Comparison of ENCODE assay signal across 8 cellular contexts in genomic region chr10:110076559-110077318, GRCh38.
DNase-seq lines count a peak whose midpoint lies in the region; ATAC-seq and TF ChIP-seq lines count a peak whose summit lies in the region.

No MANE protein-coding gene starts in this region.

- no peaks in the 10 kb centered on the region for H3K27me3 Mint-ChIP-seq in activated CD8-positive, alpha-beta T cell treated with anti-CD3 and anti-CD28 coated beads for 36 hours

- CTCF ChIA-PET in activated CD8-positive, alpha-beta T cell treated with anti-CD3 and anti-CD28 coated beads for 36 hours (lab: Charles Lee) = interaction anchor here (0.7 to 2.8 kb wide), 9 partner anchors 9 to 192 kb away, joined by 3 to 20 read pairs (median 4); no protein-coding TSS in a partner anchor

- H3K9me3 Mint-ChIP-seq in activated CD8-positive, alpha-beta T cell treated with anti-CD3 and anti-CD28 coated beads for 36 hours = no peaks in the 10 kb centered on the region

- POLR2A ChIA-PET in activated CD8-positive, alpha-beta T cell treated with anti-CD3 and anti-CD28 coated beads for 36 hours (lab: Charles Lee) = interaction anchor here (0.7 to 1.5 kb wide), 6 partner anchors 8 to 155 kb away, joined by 3 to 6 read pairs (median 3); no protein-coding TSS in a partner anchor

- no peaks in the 10 kb centered on the region for H3K9me3 ChIP-seq in sigmoid colon

- H3K27ac ChIP-seq in sigmoid colon = peak overlapping the region; percentile 64 to 78 (median 67)

- no peak for TF ChIP-seq POLR2A in sigmoid colon (IDR thresholded peaks at IDR 0.05)

- peaks cover 2% of the 10 kb centered on the region for H3K36me3 Mint-ChIP-seq in activated CD8-positive, alpha-beta T cell treated with anti-CD3 and anti-CD28 coated beads for 36 hours (ENCODE audit: low read depth)

- H3K27me3 ChIP-seq in sigmoid colon = no peaks in the 10 kb centered on the region

- intact Hi-C loops in activated CD8-positive, alpha-beta T cell treated with anti-CD3 and anti-CD28 coated beads for 36 hours (cut with micrococcal nuclease) = no loop called here
- intact Hi-C loops in sigmoid colon (cut with DNase I) = no loop called here

- H3K36me3 ChIP-seq in sigmoid colon = no peaks in the 10 kb centered on the region

- peak overlapping the region; percentile 73 for H3K4me3 Mint-ChIP-seq in activated CD8-positive, alpha-beta T cell treated with anti-CD3 and anti-CD28 coated beads for 36 hours

- peak in 2 of 4 donors; percentile 18 to 39 for TF ChIP-seq EP300 in sigmoid colon (IDR thresholded peaks at IDR 0.05)

- H3K27ac Mint-ChIP-seq in activated CD8-positive, alpha-beta T cell treated with anti-CD3 and anti-CD28 coated beads for 36 hours = peak overlapping the region; percentile 92

- peaks cover 0 to 55% (median 27%) of the 10 kb centered on the region in 4 donors for H3K4me1 ChIP-seq in sigmoid colon

- DNase-seq in HuH-7.5 (ENCODE audit: low spot score) (peak; percentile 12), glomerular visceral epithelial cell (ENCODE audit: extremely low spot score) (peak; percentile 65), sigmoid colon (peak; percentile 84), iPS-NIHi7 (ENCODE audit: extremely low spot score) (no peak), NCI-H2029 treated with DMSO at 0.1 percent for 48 hours (lab: John Stamatoyannopoulos, UW) (no peak)
- peak; percentile 41 for DNase-seq in activated CD8-positive, alpha-beta T cell treated with anti-CD3 and anti-CD28 coated beads for 36 hours

- peak; percentile 83 for ATAC-seq in GM21717 (IDR thresholded peaks at IDR 0.05; ENCODE audit: unreplicated experiment)
- ATAC-seq in activated CD8-positive, alpha-beta T cell treated with anti-CD3 and anti-CD28 coated beads for 36 hours = peak; percentile 60

- TF ChIP-seq CTCF in activated CD8-positive, alpha-beta T cell treated with anti-CD3 and anti-CD28 coated beads for 36 hours (IDR thresholded peaks at IDR 0.05) = no peak
- TF ChIP-seq CTCF in sigmoid colon (IDR thresholded peaks at IDR 0.05) = no peak

- peaks cover 83% of the 10 kb centered on the region for H3K4me1 Mint-ChIP-seq in activated CD8-positive, alpha-beta T cell treated with anti-CD3 and anti-CD28 coated beads for 36 hours (ENCODE audit: low read depth)

- H3K4me3 ChIP-seq in GM08714 (ENCODE audit: low read length) (peak overlapping the region; percentile 45), sigmoid colon (no peak overlapping the region)

Comparison
In these comparisons a context has a peak if more than half of its experiments do, and no peak if none do; other contexts are left out.
1. DNase-seq: peak in HuH-7.5 (single experiment), activated CD8-positive, alpha-beta T cell treated with anti-CD3 and anti-CD28 coated beads for 36 hours (single experiment), glomerular visceral epithelial cell (single experiment) and sigmoid colon (single experiment); none in iPS-NIHi7 (single experiment) and NCI-H2029 treated with DMSO at 0.1 percent for 48 hours (single experiment).